13 cellular contexts compared by ENCODE assay signal in the genomic region with DNA sequence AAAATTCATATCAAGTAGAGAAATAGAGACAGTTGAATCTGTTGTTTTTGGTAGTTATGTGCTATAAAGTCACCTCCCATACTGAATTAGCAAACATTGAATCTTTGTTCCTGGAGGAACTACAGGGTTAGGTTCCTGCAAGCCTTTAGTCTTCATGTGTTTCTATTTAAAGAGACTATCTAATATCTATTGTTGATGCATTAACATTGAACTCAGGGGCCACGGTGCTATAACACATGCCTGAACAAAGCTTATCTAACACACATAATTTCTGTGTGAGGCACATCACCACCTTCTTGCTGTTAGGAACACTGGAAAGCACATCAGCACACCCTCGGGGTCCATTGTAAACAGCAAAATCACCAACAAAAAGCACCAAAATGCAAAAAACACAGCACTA. TPM values are rescaled to one million over a fixed set of nuclear protein-coding genes. Genes with fewer than 3 reads are reported as not detected.
A peak's percentile ranks its signal among the peaks of the same experiment; 100 is the strongest.
DNase-seq lines count a peak whose midpoint lies in the region; ATAC-seq and TF ChIP-seq lines count a peak whose summit lies in the region.
"Had no signal": no experiment of that assay in that cellular context is flagged by ENCODE, and none has a peak within 500 bp of the region (broad histone marks: within the 10 kb centered on the region; RNA-seq: fewer than 3 reads in every experiment).

No MANE protein-coding gene starts in this region.

- H3K9me3 ChIP-seq in heart left ventricle (no peaks in the 10 kb centered on the region), Panc1 (ENCODE audit: control insufficient read depth, insufficient read depth, low read depth, low read length) (no peaks in the 10 kb centered on the region), right cardiac atrium (ENCODE audit: control insufficient read depth, low read length) (no peaks in the 10 kb centered on the region), transverse colon (no peaks in the 10 kb centered on the region)

- H3K27ac ChIP-seq in heart left ventricle (peak overlapping the region in 3 of 12 donors; percentile 10 to 47 (median 32)), Panc1 (ENCODE audit: low read length) (no peak overlapping the region), right cardiac atrium (ENCODE audit: low read length) (peak overlapping the region; percentile 51), transverse colon (no peak overlapping the region)

- TF ChIP-seq CTCF in heart left ventricle (IDR thresholded peaks at IDR 0.05) (no peak), Panc1 (IDR thresholded peaks at IDR 0.05) (no peak), transverse colon (IDR thresholded peaks at IDR 0.05) (no peak)

- DNase-seq in heart left ventricle: no peak
- no peak for DNase-seq in left cardiac atrium
- DNase-seq in Panc1 (ENCODE audit: low read depth, low spot score): no peak
- DNase-seq in right cardiac atrium: no peak
- no peak for DNase-seq in transverse colon
- no peak for DNase-seq in stimulated activated CD4-positive, alpha-beta T cell treated with anti-CD3 and anti-CD28 coated beads, Interleukin-4, amount 100 ng/mL, for 24 hours
- DNase-seq: C1 segment of cervical spinal cord; CD4-positive, alpha-beta T cell; DMS79; HCEC 1CT; HFFc6; KG1 had no signal

- POLR2A ChIA-PET in Panc1 (lab: Charles Lee): no interaction called here

- CTCF ChIA-PET in Panc1 (lab: Charles Lee): no interaction called here

- WGBS in heart left ventricle, 4 donors: 32 to 47% (median 41%) methylated on average over 2 of the region's 2 CpGs
- 52% methylated on average over 2 of the region's 2 CpGs for WGBS in right cardiac atrium
- 69 to 83% methylated on average over 1 to 2 of the region's 2 CpGs for WGBS in transverse colon (ENCODE audit: low coverage in 1 of 2), 2 donors

- H3K4me3 ChIP-seq in heart left ventricle (no peak overlapping the region), Panc1 (ENCODE audit: low read depth in 2 of 2, low read length in 2 of 2) (no peak overlapping the region), right cardiac atrium (ENCODE audit: low read length) (no peak overlapping the region), transverse colon (no peak overlapping the region)

- TF ChIP-seq EP300 in transverse colon (IDR thresholded peaks at IDR 0.05; ENCODE audit: low read depth): no peak

- ATAC-seq in heart left ventricle: peak; percentile 18 to 59 (median 38)
- no peak for ATAC-seq in left cardiac atrium
- no peak for ATAC-seq in Panc1
- no peak for ATAC-seq in right cardiac atrium
- ATAC-seq in GM19467 (IDR thresholded peaks at IDR 0.05; ENCODE audit: unreplicated experiment): no peak

- H3K27me3 ChIP-seq in heart left ventricle (no peaks in the 10 kb centered on the region), Panc1 (ENCODE audit: control insufficient read depth, insufficient read depth, low read length) (no peaks in the 10 kb centered on the region), right cardiac atrium (ENCODE audit: control insufficient read depth, insufficient read depth) (no peaks in the 10 kb centered on the region), transverse colon (no peaks in the 10 kb centered on the region)

- TF ChIP-seq POLR2A in heart left ventricle (IDR thresholded peaks at IDR 0.05): no peak
- TF ChIP-seq POLR2A in transverse colon (IDR thresholded peaks at IDR 0.05): no peak

- peaks cover 0 to 68% (median 23%) of the 10 kb centered on the region in 12 donors for H3K4me1 ChIP-seq in heart left ventricle
- peaks cover 11% of the 10 kb centered on the region for H3K4me1 ChIP-seq in Panc1 (ENCODE audit: control insufficient read depth, insufficient read depth, low read length)
- peaks cover 11% of the 10 kb centered on the region for H3K4me1 ChIP-seq in right cardiac atrium (ENCODE audit: control insufficient read depth, insufficient read depth, low read length)
- H3K4me1 ChIP-seq in transverse colon: peaks cover 0 to 34% (median 27%) of the 10 kb centered on the region in 4 donors

- H3K36me3 ChIP-seq in heart left ventricle (peaks cover 0 to 70% (median 58%) of the 10 kb centered on the region in 9 donors), Panc1 (ENCODE audit: control insufficient read depth, insufficient read depth, low read length) (no peaks in the 10 kb centered on the region), transverse colon (peaks cover 0 to 24% (median 6%) of the 10 kb centered on the region in 4 donors)

- intact Hi-C loops in heart left ventricle (cut with DNase I): no loop called here
- intact Hi-C loops in left cardiac atrium (cut with DNase I): no loop called here
- intact Hi-C loops in Panc1 (cut with micrococcal nuclease; ENCODE audit: unreplicated experiment): no loop called here
- intact Hi-C loops in right cardiac atrium (cut with DNase I): no loop called here
- intact Hi-C loops in transverse colon (cut with DNase I; ENCODE audit: low total_unique reads): no loop called here

- TSS peak; percentile 24 for BruUV-seq in Panc1 (replicated peaks; lab: Mats Ljungman, UMichigan)

- in situ Hi-C loops in Panc1 (cut with HindIII; ENCODE audit: low pct_unique_long_range_greater_than_20kb, low sequenced_read_pairs) (no loop called here), transverse colon (cut with MboI; ENCODE audit: low pct_ligation_motif_present in 1 of 4, low pct_unique_long_range_greater_than_20kb in 1 of 4, low sequenced_read_pairs in 3 of 4) (no loop called here)

RNA-seq across cellular contexts. Expression of a gene that starts 21.2 kb away (rescaled TPM):
- total RNA-seq in heart left ventricle: 10 to 100 TPM; 32.6 to 52.7 (median 42.6) TPM
- 10 to 100 TPM in 1 of 2 donors, 1 to 10 TPM in 1; 7.5 to 16.5 TPM for polyA plus RNA-seq in heart left ventricle
- 10 to 100 TPM; 31.8 to 36.4 TPM for total RNA-seq in left cardiac atrium
- 36.6 TPM for total RNA-seq in Panc1 (2021; ENCODE audit: unreplicated experiment)
- polyA plus RNA-seq in Panc1 (2012; ENCODE audit: insufficient read length): 17.6 TPM
- total RNA-seq in right cardiac atrium: 10 to 100 TPM; 37.3 to 44.1 (median 38.5) TPM
- polyA plus RNA-seq in right cardiac atrium: 10.8 TPM
- total RNA-seq in transverse colon: 10 to 100 TPM; 52.5 to 69.5 (median 68.5) TPM

Comparison
In these comparisons a context has a peak if more than half of its experiments do, and no peak if none do; other contexts are left out.
1. ATAC-seq: peak in heart left ventricle (4 of 4); none in left cardiac atrium (0 of 2), Panc1 (single experiment), right cardiac atrium (0 of 2) and GM19467 (single experiment).